Comparison of ENCODE assay signal across 15 cellular contexts in the genomic region with DNA sequence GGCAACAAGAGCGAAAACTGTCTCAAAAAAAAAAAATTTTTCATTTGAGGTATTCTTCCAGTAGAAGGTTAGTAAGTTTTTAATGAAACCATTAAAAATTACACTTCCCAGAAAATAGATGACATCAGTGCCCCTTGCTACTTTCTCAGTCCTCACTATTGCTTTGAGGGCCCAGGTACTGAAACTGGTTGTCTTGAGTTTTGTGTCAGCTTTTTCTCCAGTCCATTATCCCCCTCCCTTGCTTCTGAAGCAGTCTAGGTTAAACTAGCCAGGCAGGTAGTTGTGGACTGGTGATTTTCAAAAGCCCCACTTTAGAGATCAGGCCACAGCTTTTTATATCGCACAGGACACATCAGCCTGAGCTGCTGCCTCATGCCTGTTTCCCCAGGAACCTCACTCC. TPM values are rescaled to one million over a fixed set of nuclear protein-coding genes. Genes with fewer than 3 reads are reported as not detected.
"Had no signal": no experiment of that assay in that cellular context is flagged by ENCODE, and none has a peak within 500 bp of the region (broad histone marks: within the 10 kb centered on the region; RNA-seq: fewer than 3 reads in every experiment).

No MANE protein-coding gene starts in this region.

- H3K27ac ChIP-seq: gastroesophageal sphincter, heart right ventricle, pancreas, tibial artery had no signal

- ATAC-seq: gastroesophageal sphincter, sciatic nerve had no signal

- H3K27me3 ChIP-seq: gastroesophageal sphincter, heart right ventricle, pancreas, tibial artery had no signal

- H3K9me3 ChIP-seq: gastroesophageal sphincter, heart right ventricle, mucosa of descending colon, pancreas, tibial artery had no signal

- H3K27me3 Mint-ChIP-seq: naive thymus-derived CD4-positive, alpha-beta T cell had no signal

- H3K4me3 ChIP-seq: gastroesophageal sphincter, heart right ventricle, mucosa of descending colon, pancreas, tibial artery had no signal

- H3K9me3 Mint-ChIP-seq: naive thymus-derived CD4-positive, alpha-beta T cell had no signal

- H3K4me1 ChIP-seq: pancreas, tibial artery had no signal

- DNase-seq: activated CD4-positive, alpha-beta T cell treated with anti-CD3 and anti-CD28 coated beads, Interleukin-2, amount 50 U/mL, for 1 hour; activated naive CD4-positive, alpha-beta T cell treated with Interleukin-2 at 50 U/mL for 16 hours; amniotic stem cell; erythroblast; heart right ventricle; mammary epithelial cell; mucosa of descending colon; naive thymus-derived CD4-positive, alpha-beta T cell; pancreas; SW 1271; tibial artery had no signal

RNA-seq across cellular contexts. Expression of a gene that starts 51.5 kb away (rescaled TPM):
- total RNA-seq: cardiac septum; gastroesophageal sphincter; heart right ventricle; naive thymus-derived CD4-positive, alpha-beta T cell; pancreas; sciatic nerve; T-helper 2 cell treated with Interferon-gamma antibody and Interleukin-4, amounts not matched to agents 100 ng/mL and 5 ng/mL, for 36 hours had no signal
- polyA plus RNA-seq: mammary epithelial cell had no signal
